ENCODE assay signal across 17 cellular contexts in the genomic region with DNA sequence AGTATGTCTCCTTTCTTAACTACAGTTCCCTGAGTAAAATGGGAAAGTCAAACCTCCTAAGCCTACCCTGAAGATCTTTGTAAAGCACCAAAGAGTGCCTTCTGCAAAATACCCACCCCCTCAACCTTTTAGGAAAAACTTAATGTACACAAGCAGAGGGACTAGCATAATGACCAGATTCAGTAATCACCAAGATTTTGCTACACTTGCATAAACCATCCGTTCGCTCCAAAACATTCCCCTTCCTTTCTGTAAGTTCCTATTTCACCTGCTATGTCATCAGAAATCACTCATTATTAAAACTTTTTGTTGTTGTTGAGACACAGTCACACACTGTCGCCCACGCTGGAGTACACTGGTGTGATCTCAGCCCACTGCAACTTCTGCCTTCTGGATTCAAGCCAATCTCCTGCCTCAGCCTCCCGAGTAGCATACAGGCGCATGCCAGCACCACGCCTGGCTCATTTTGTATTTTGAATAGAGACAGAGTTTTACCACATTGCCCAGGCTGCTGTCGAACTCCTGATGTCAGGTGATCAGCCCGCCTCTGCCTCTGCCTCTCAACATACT. TPM values are rescaled to one million over a fixed set of nuclear protein-coding genes. Genes with fewer than 3 reads are reported as not detected.
DNase-seq lines count a peak whose midpoint lies in the region; ATAC-seq, FAIRE-seq and TF ChIP-seq lines count a peak whose summit lies in the region.
"Had no signal": no experiment of that assay in that cellular context is flagged by ENCODE, and none has a peak within 500 bp of the region (broad histone marks: within the 10 kb centered on the region; RNA-seq: fewer than 3 reads in every experiment).

No MANE protein-coding gene starts in this region.

- WGBS in GM23248 (ENCODE audit: low coverage in 1 of 2, low lambda C conversion rate in 2 of 2, missing lambda C conversion rate in 2 of 2), 2 experiments, result 80 to 83% methylated on average over 9 of the region's 9 CpGs
- 84 to 89% (median 86%) methylated on average over 9 of the region's 9 CpGs for WGBS in small intestine, 3 donors

- 0 out of 2 replicates have a peak, but pooled peaks cover 3% of the 10 kb centered on the region for H4K20me1 ChIP-seq in GM23248 (ENCODE audit: insufficient read depth)

- H3K4me1 ChIP-seq in GM23248 (ENCODE audit: insufficient read depth) (peaks cover 21% of the 10 kb centered on the region), mucosa of descending colon (ENCODE audit: low read depth) (peaks cover 22% of the 10 kb centered on the region), small intestine (ENCODE audit: control insufficient read depth in 2 of 2, insufficient read depth in 1 of 2, low read depth in 1 of 2, low read length in 1 of 2) (peaks cover 6 to 9% of the 10 kb centered on the region in 2 donors)

- H3K27me3 Mint-ChIP-seq in activated CD4-positive, alpha-beta T cell treated with anti-CD3 and anti-CD28 coated beads, Interleukin-2, amount 10 ng/mL, durations not matched to agents 7 days and 5 days, result no peaks in the 10 kb centered on the region
- no peaks in the 10 kb centered on the region for H3K27me3 Mint-ChIP-seq in activated naive CD8-positive, alpha-beta T cell treated with anti-CD3 and anti-CD28 coated beads for 36 hours
- H3K27me3 Mint-ChIP-seq in natural killer cell (ENCODE audit: low read depth in 2 of 2), result no peaks in the 10 kb centered on the region

- in situ Hi-C loops in GM23248 (cut with MboI), result no loop called here

- H3K4me3 ChIP-seq in GM23248 (no peak overlapping the region), mucosa of descending colon (no peak overlapping the region), small intestine (ENCODE audit: low read depth in 1 of 2, low read length in 2 of 2) (no peak overlapping the region)
- H3K4me3 ChIP-seq: lung had no signal

- H3K36me3 ChIP-seq in GM23248 (ENCODE audit: low read depth), result 0 out of 2 replicates have a peak, but pooled peaks cover 5% of the 10 kb centered on the region
- no peaks in the 10 kb centered on the region for H3K36me3 ChIP-seq in mucosa of descending colon (ENCODE audit: low read depth)
- H3K36me3 ChIP-seq in small intestine (ENCODE audit: control insufficient read depth in 2 of 2, insufficient read depth in 2 of 2, low read length in 2 of 2), result peaks cover 3 to 5% of the 10 kb centered on the region in 2 donors

- H3K9me3 ChIP-seq in GM23248 (ENCODE audit: low read depth) (no peaks in the 10 kb centered on the region), mucosa of descending colon (no peaks in the 10 kb centered on the region), small intestine (ENCODE audit: control insufficient read depth, low read depth) (no peaks in the 10 kb centered on the region)

- POLR2A ChIA-PET in activated CD4-positive, alpha-beta T cell treated with anti-CD3 and anti-CD28 coated beads, Interleukin-2, amount 10 ng/mL, durations not matched to agents 7 days and 5 days (lab: Charles Lee), result no interaction called here

- H3K9me3 Mint-ChIP-seq in activated CD4-positive, alpha-beta T cell treated with anti-CD3 and anti-CD28 coated beads, Interleukin-2, amount 10 ng/mL, durations not matched to agents 7 days and 5 days, result no peaks in the 10 kb centered on the region
- H3K9me3 Mint-ChIP-seq in activated naive CD8-positive, alpha-beta T cell treated with anti-CD3 and anti-CD28 coated beads for 36 hours, result no peaks in the 10 kb centered on the region
- no peaks in the 10 kb centered on the region for H3K9me3 Mint-ChIP-seq in natural killer cell

- no peak overlapping the region for H3K4me2 ChIP-seq in GM23248 (ENCODE audit: unreplicated experiment)

- H3K27ac Mint-ChIP-seq in activated CD4-positive, alpha-beta T cell treated with anti-CD3 and anti-CD28 coated beads, Interleukin-2, amount 10 ng/mL, durations not matched to agents 7 days and 5 days, result peak overlapping the region; percentile 37
- H3K27ac Mint-ChIP-seq in activated naive CD8-positive, alpha-beta T cell treated with anti-CD3 and anti-CD28 coated beads for 36 hours, result peak overlapping the region; percentile 18
- H3K27ac Mint-ChIP-seq in natural killer cell, result peak overlapping the region; percentile 25 to 42

- intact Hi-C loops in natural killer cell (cut with micrococcal nuclease), result no loop called here
- intact Hi-C loops in mucosa of descending colon (cut with DNase I, micrococcal nuclease), result no loop called here

- H3K9me2 ChIP-seq in GM23248 (ENCODE audit: insufficient read depth), result no peaks in the 10 kb centered on the region

- no peaks in the 10 kb centered on the region for H3K27me3 ChIP-seq in GM23248 (replicated peaks; ENCODE audit: insufficient read depth)
- H3K27me3 ChIP-seq in small intestine (ENCODE audit: control insufficient read depth in 2 of 2, insufficient read depth in 2 of 2, low read length in 2 of 2), result no peaks in the 10 kb centered on the region

- peaks cover 54% of the 10 kb centered on the region for H3K4me1 Mint-ChIP-seq in activated CD4-positive, alpha-beta T cell treated with anti-CD3 and anti-CD28 coated beads, Interleukin-2, amount 10 ng/mL, durations not matched to agents 7 days and 5 days
- peaks cover 41% of the 10 kb centered on the region for H3K4me1 Mint-ChIP-seq in activated naive CD8-positive, alpha-beta T cell treated with anti-CD3 and anti-CD28 coated beads for 36 hours
- peaks cover 22 to 43% of the 10 kb centered on the region in 2 donors for H3K4me1 Mint-ChIP-seq in natural killer cell

- H3K79me2 ChIP-seq in GM23248 (ENCODE audit: insufficient read depth), result peaks cover 96% of the 10 kb centered on the region

- no peak overlapping the region for H3K9ac ChIP-seq in GM23248

- ATAC-seq in natural killer cell, result no peak
- ATAC-seq in mucosa of descending colon, result no peak

- H3K27ac ChIP-seq in GM23248 (no peak overlapping the region), small intestine (ENCODE audit: low read depth in 1 of 2, low read length in 1 of 2) (no peak overlapping the region)

- peaks cover 47% of the 10 kb centered on the region for H3K36me3 Mint-ChIP-seq in activated CD4-positive, alpha-beta T cell treated with anti-CD3 and anti-CD28 coated beads, Interleukin-2, amount 10 ng/mL, durations not matched to agents 7 days and 5 days (ENCODE audit: low read depth)
- H3K36me3 Mint-ChIP-seq in activated naive CD8-positive, alpha-beta T cell treated with anti-CD3 and anti-CD28 coated beads for 36 hours, result peaks cover 65% of the 10 kb centered on the region
- no peaks in the 10 kb centered on the region for H3K36me3 Mint-ChIP-seq in natural killer cell

- no peak overlapping the region for H3K4me3 Mint-ChIP-seq in activated CD4-positive, alpha-beta T cell treated with anti-CD3 and anti-CD28 coated beads, Interleukin-2, amount 10 ng/mL, durations not matched to agents 7 days and 5 days
- no peak overlapping the region for H3K4me3 Mint-ChIP-seq in activated naive CD8-positive, alpha-beta T cell treated with anti-CD3 and anti-CD28 coated beads for 36 hours
- H3K4me3 Mint-ChIP-seq in natural killer cell, result peak overlapping the region; percentile 17

- peaks cover 29% of the 10 kb centered on the region for H3F3A ChIP-seq in GM23248 (ENCODE audit: insufficient read depth)

- no peak overlapping the region for H2AFZ ChIP-seq in GM23248

- CTCF ChIA-PET in activated CD4-positive, alpha-beta T cell treated with anti-CD3 and anti-CD28 coated beads, Interleukin-2, amount 10 ng/mL, durations not matched to agents 7 days and 5 days (lab: Charles Lee), result interaction anchor here (1.3 kb wide), 1 partner anchor 32 kb away, joined by 4 read pairs; no protein-coding TSS in a partner anchor

- FAIRE-seq in small intestine (lab: Jason Lieb, UNC), result no peak
- FAIRE-seq: colon, HTR-8/SVneo had no signal

- TF ChIP-seq CTCF in natural killer cell (IDR thresholded peaks at IDR 0.05), result no peak
- no peak for TF ChIP-seq CTCF in mucosa of descending colon (IDR thresholded peaks at IDR 0.05)

- DNase-seq in activated CD4-positive, alpha-beta T cell treated with anti-CD3 and anti-CD28 coated beads, Interleukin-2, amount 10 ng/mL, durations not matched to agents 7 days and 5 days, result no peak
- DNase-seq in activated CD4-positive, alpha-beta T cell treated with anti-CD3 and anti-CD28 coated beads, Interleukin-2, amount 50 U/mL, for 4 hours, result no peak
- DNase-seq in GM23248 (peak; percentile 23), natural killer cell (no peak), mucosa of descending colon (no peak), small intestine (no peak), globus pallidus (ENCODE audit: low spot score) (no peak)
- DNase-seq in activated naive CD8-positive, alpha-beta T cell treated with anti-CD3 and anti-CD28 coated beads for 36 hours, result no peak
- DNase-seq: ACHN; activated CD4-positive, alpha-beta T cell treated with anti-CD3 and anti-CD28 coated beads for 48 hours; DMS 273 treated with DMSO at 0.1 percent for 48 hours; NCI-H226; SW 1271; trophoblast cell had no signal

RNA-seq across cellular contexts. Expression of gene MRPL20, which starts 3.5 kb away (rescaled TPM):
- 100 to 1,000 TPM in 1 of 2 experiments, 10 to 100 TPM in 1; 98.6 to 107 TPM for total RNA-seq in activated CD4-positive, alpha-beta T cell treated with anti-CD3 and anti-CD28 coated beads, Interleukin-2, amount 10 ng/mL, durations not matched to agents 7 days and 5 days
- 88.9 and 105 TPM in 2 replicates for total RNA-seq in GM23248 (2014; rRNA removed; shearing (Covaris generic))
- polyA plus RNA-seq in GM23248 (2016; fragmentation: Nextera tagmentation; extraction: Ambion mirVana) (176 and 181 TPM in 2 replicates), small intestine (100 to 1,000 TPM; 162 to 221 (median 172) TPM)
- 100 to 1,000 TPM; 181 to 182 TPM for total RNA-seq in activated naive CD8-positive, alpha-beta T cell treated with anti-CD3 and anti-CD28 coated beads for 36 hours
- total RNA-seq in natural killer cell (100 to 1,000 TPM in 1 of 3 donors, 10 to 100 TPM in 2; 90.9 to 111 (median 92.7) TPM), mucosa of descending colon (100 to 1,000 TPM in 2 of 3 donors, 10 to 100 TPM in 1; 75.7 to 106 (median 105) TPM)

RNA-seq across cellular contexts. Expression of gene CCNL2, which starts 4.5 kb away (rescaled TPM):
- total RNA-seq in activated CD4-positive, alpha-beta T cell treated with anti-CD3 and anti-CD28 coated beads, Interleukin-2, amount 10 ng/mL, durations not matched to agents 7 days and 5 days, result 100 to 1,000 TPM; 122 to 131 TPM
- 150 and 185 TPM in 2 replicates for total RNA-seq in GM23248 (2014; rRNA removed; shearing (Covaris generic))
- polyA plus RNA-seq in GM23248 (2016; fragmentation: Nextera tagmentation; extraction: Ambion mirVana) (151 and 199 TPM in 2 replicates), small intestine (100 to 1,000 TPM in 2 of 3 donors, 10 to 100 TPM in 1; 71.9 to 222 (median 175) TPM)
- 10 to 100 TPM; 91.6 to 92.2 TPM for total RNA-seq in activated naive CD8-positive, alpha-beta T cell treated with anti-CD3 and anti-CD28 coated beads for 36 hours
- total RNA-seq in natural killer cell (100 to 1,000 TPM; 253 to 281 (median 274) TPM), mucosa of descending colon (100 to 1,000 TPM; 123 to 172 (median 151) TPM)

RNA-seq across cellular contexts. Expression of gene ANKRD65, which starts 17.4 kb away (rescaled TPM):
- not detected for total RNA-seq in activated CD4-positive, alpha-beta T cell treated with anti-CD3 and anti-CD28 coated beads, Interleukin-2, amount 10 ng/mL, durations not matched to agents 7 days and 5 days
- total RNA-seq in GM23248 (2014; rRNA removed; shearing (Covaris generic)), result 0.51 and 0.97 TPM in 2 replicates
- polyA plus RNA-seq in GM23248 (2016; fragmentation: Nextera tagmentation; extraction: Ambion mirVana) (0.44 and 0.70 TPM in 2 replicates), small intestine (1 to 10 TPM; 1.1 to 1.7 (median 1.4) TPM)
- not detected for total RNA-seq in activated naive CD8-positive, alpha-beta T cell treated with anti-CD3 and anti-CD28 coated beads for 36 hours
- total RNA-seq in natural killer cell (not detected), mucosa of descending colon (10 to 100 TPM in 1 of 3 donors, 1 to 10 TPM in 1, under 1 TPM in 1; 0.81 to 11.3 (median 1.9) TPM)

RNA-seq across cellular contexts. Expression of gene AURKAIP1, which starts 28.6 kb away (rescaled TPM):
- 100 to 1,000 TPM; 101 to 125 TPM for total RNA-seq in activated CD4-positive, alpha-beta T cell treated with anti-CD3 and anti-CD28 coated beads, Interleukin-2, amount 10 ng/mL, durations not matched to agents 7 days and 5 days
- total RNA-seq in GM23248 (2014; rRNA removed; shearing (Covaris generic)), result 118 and 120 TPM in 2 replicates
- polyA plus RNA-seq in GM23248 (2016; fragmentation: Nextera tagmentation; extraction: Ambion mirVana) (216 and 218 TPM in 2 replicates), small intestine (100 to 1,000 TPM; 229 to 382 (median 365) TPM)
- 100 to 1,000 TPM; 143 to 144 TPM for total RNA-seq in activated naive CD8-positive, alpha-beta T cell treated with anti-CD3 and anti-CD28 coated beads for 36 hours
- total RNA-seq in natural killer cell (10 to 100 TPM; 60.0 to 76.3 (median 64.6) TPM), mucosa of descending colon (100 to 1,000 TPM; 150 to 180 (median 177) TPM)

RNA-seq across cellular contexts. Expression of gene VWA1, which starts 31.9 kb away (rescaled TPM):
- total RNA-seq in activated CD4-positive, alpha-beta T cell treated with anti-CD3 and anti-CD28 coated beads, Interleukin-2, amount 10 ng/mL, durations not matched to agents 7 days and 5 days, result under 1 TPM; 0.10 to 0.12 TPM
- total RNA-seq in GM23248 (2014; rRNA removed; shearing (Covaris generic)), result 1.4 and 2.3 TPM in 2 replicates
- polyA plus RNA-seq in GM23248 (2016; fragmentation: Nextera tagmentation; extraction: Ambion mirVana), result 0.60 and 1.3 TPM in 2 replicates
- under 1 TPM; 0.25 to 0.44 TPM for total RNA-seq in activated naive CD8-positive, alpha-beta T cell treated with anti-CD3 and anti-CD28 coated beads for 36 hours
- not detected for total RNA-seq in natural killer cell
- total RNA-seq in mucosa of descending colon, result 10 to 100 TPM; 38.5 to 89.4 (median 74.3) TPM
- polyA plus RNA-seq in small intestine, result 10 to 100 TPM in 1 of 3 donors, 1 to 10 TPM in 1, under 1 TPM in 1; 0.67 to 12.7 (median 1.1) TPM
